Comparison of ENCODE assay signal across 20 cellular contexts in the genomic region with DNA sequence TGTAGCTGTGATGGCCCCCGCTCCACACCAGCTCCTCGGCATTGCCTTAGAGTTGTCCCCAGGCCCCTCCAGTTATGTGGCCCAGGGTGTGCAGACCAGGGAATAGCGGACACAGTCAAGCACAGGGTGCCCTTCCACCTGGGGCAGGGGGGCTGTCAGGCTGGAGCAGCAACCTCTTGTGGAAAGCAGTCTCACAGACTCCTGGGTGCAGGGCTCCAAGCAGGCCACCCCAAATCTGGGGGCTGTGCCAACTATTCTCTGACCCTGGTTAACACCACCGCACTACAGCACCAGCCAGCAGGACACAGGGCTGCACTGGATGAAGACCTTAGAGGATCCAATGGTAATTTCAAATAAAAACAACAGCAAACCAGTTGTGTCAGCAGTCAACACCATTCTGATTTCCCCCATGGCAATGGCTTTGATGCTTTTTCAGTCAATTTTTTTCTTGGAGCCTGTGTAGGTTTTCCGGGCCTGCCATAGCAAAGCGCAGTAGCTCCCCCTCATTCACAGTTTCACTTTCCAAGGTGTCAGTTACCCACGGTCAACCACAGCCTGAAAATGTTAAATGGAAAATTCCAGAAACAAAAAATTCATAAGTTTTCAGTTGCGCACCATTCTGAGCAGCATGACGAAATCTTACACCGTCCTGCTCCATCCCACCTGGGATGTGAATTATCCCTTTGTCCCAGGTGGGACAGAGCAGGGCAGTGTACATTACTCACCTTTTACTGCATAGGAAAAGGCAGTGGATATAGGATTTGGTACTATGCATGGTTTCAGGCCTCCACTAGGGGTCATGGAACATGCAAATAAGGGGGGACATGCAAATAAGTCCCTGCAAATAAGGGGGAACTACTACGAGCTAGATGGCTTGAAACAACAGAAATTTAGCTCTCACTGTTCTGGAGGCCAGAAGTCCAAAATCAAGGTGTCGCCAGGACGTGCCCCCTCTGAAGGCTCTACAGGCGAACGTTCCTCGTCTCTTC. TPM values are rescaled to one million over a fixed set of nuclear protein-coding genes. Genes with fewer than 3 reads are reported as not detected.
A peak's percentile ranks its signal among the peaks of the same experiment; 100 is the strongest.
DNase-seq lines count a peak whose midpoint lies in the region; ATAC-seq and TF ChIP-seq lines count a peak whose summit lies in the region.
"Had no signal": no experiment of that assay in that cellular context is flagged by ENCODE, and none has a peak within 500 bp of the region (broad histone marks: within the 10 kb centered on the region; RNA-seq: fewer than 3 reads in every experiment).

No MANE protein-coding gene starts in this region.

- no peaks in the 10 kb centered on the region for H3K9me3 ChIP-seq in DOHH2 (ENCODE audit: control insufficient read depth, insufficient read depth, low read length)
- H3K9me3 ChIP-seq: spleen, thyroid gland had no signal

- H3K36me3 Mint-ChIP-seq in activated CD4-positive, alpha-beta T cell treated with anti-CD3 and anti-CD28 coated beads for 36 hours (ENCODE audit: low read depth) = no peaks in the 10 kb centered on the region
- H3K36me3 Mint-ChIP-seq in activated T-helper 1 cell treated with anti-CD3 and anti-CD28 coated beads, Interleukin-12 subunit alpha, Interleukin-12 subunit beta, Interleukin-2, Interleukin-4 antibody, amounts not matched to agents 30 ng/mL and 10 ng/mL and 1 ng/mL, durations not matched to agents 14 hours and 24 hours and 36 hours (ENCODE audit: low read depth) = no peaks in the 10 kb centered on the region
- no peaks in the 10 kb centered on the region for H3K36me3 Mint-ChIP-seq in memory B cell
- H3K36me3 Mint-ChIP-seq: CD4-positive, CD25-positive, alpha-beta regulatory T cell; T-cell had no signal

- CTCF ChIA-PET in activated CD4-positive, alpha-beta T cell treated with anti-CD3 and anti-CD28 coated beads for 36 hours (lab: Charles Lee) = no interaction called here

- H3K4me3 Mint-ChIP-seq in activated CD4-positive, alpha-beta T cell treated with anti-CD3 and anti-CD28 coated beads for 36 hours = no peak overlapping the region
- no peak overlapping the region for H3K4me3 Mint-ChIP-seq in activated T-helper 1 cell treated with anti-CD3 and anti-CD28 coated beads, Interleukin-12 subunit alpha, Interleukin-12 subunit beta, Interleukin-2, Interleukin-4 antibody, amounts not matched to agents 30 ng/mL and 10 ng/mL and 1 ng/mL, durations not matched to agents 14 hours and 24 hours and 36 hours
- peak overlapping the region; percentile 34 for H3K4me3 Mint-ChIP-seq in memory B cell
- H3K4me3 Mint-ChIP-seq: nephron progenitor cell, T-cell had no signal

- H3K27me3 ChIP-seq in DOHH2 (ENCODE audit: control insufficient read depth, low read length) = no peaks in the 10 kb centered on the region
- H3K27me3 ChIP-seq: spleen, thyroid gland had no signal

- no peaks in the 10 kb centered on the region for H3K9me3 Mint-ChIP-seq in activated CD4-positive, alpha-beta T cell treated with anti-CD3 and anti-CD28 coated beads for 36 hours (ENCODE audit: low read depth)
- H3K9me3 Mint-ChIP-seq in activated T-helper 1 cell treated with anti-CD3 and anti-CD28 coated beads, Interleukin-12 subunit alpha, Interleukin-12 subunit beta, Interleukin-2, Interleukin-4 antibody, amounts not matched to agents 30 ng/mL and 10 ng/mL and 1 ng/mL, durations not matched to agents 14 hours and 24 hours and 36 hours = no peaks in the 10 kb centered on the region
- no peaks in the 10 kb centered on the region for H3K9me3 Mint-ChIP-seq in memory B cell
- H3K9me3 Mint-ChIP-seq: CD4-positive, CD25-positive, alpha-beta regulatory T cell; nephron progenitor cell; T-cell had no signal

- H3K27ac ChIP-seq in DOHH2 (ENCODE audit: low read depth, low read length) = no peak overlapping the region
- H3K27ac ChIP-seq: 22Rv1, spleen, thyroid gland had no signal

- H3K4me2 ChIP-seq in DOHH2 (ENCODE audit: low read length) = peak overlapping the region; percentile 45

- no peaks in the 10 kb centered on the region for H4K20me1 ChIP-seq in DOHH2 (ENCODE audit: control insufficient read depth, insufficient read depth, low read depth, low read length)

- H3K79me2 ChIP-seq in DOHH2 (ENCODE audit: control insufficient read depth, low read length) = no peaks in the 10 kb centered on the region

- no peaks in the 10 kb centered on the region for H3F3A ChIP-seq in DOHH2 (ENCODE audit: control insufficient read depth, insufficient read depth)

- peak overlapping the region; percentile 55 for H3K27ac Mint-ChIP-seq in activated CD4-positive, alpha-beta T cell treated with anti-CD3 and anti-CD28 coated beads for 36 hours
- peak overlapping the region; percentile 73 for H3K27ac Mint-ChIP-seq in activated T-helper 1 cell treated with anti-CD3 and anti-CD28 coated beads, Interleukin-12 subunit alpha, Interleukin-12 subunit beta, Interleukin-2, Interleukin-4 antibody, amounts not matched to agents 30 ng/mL and 10 ng/mL and 1 ng/mL, durations not matched to agents 14 hours and 24 hours and 36 hours
- no peak overlapping the region for H3K27ac Mint-ChIP-seq in memory B cell
- H3K27ac Mint-ChIP-seq: CD4-positive, CD25-positive, alpha-beta regulatory T cell; nephron progenitor cell; T-cell had no signal

- POLR2A ChIA-PET in activated CD4-positive, alpha-beta T cell treated with anti-CD3 and anti-CD28 coated beads for 36 hours (lab: Charles Lee) = no interaction called here

- peaks cover 20% of the 10 kb centered on the region for H3K4me1 Mint-ChIP-seq in activated CD4-positive, alpha-beta T cell treated with anti-CD3 and anti-CD28 coated beads for 36 hours
- H3K4me1 Mint-ChIP-seq in activated T-helper 1 cell treated with anti-CD3 and anti-CD28 coated beads, Interleukin-12 subunit alpha, Interleukin-12 subunit beta, Interleukin-2, Interleukin-4 antibody, amounts not matched to agents 30 ng/mL and 10 ng/mL and 1 ng/mL, durations not matched to agents 14 hours and 24 hours and 36 hours (ENCODE audit: low read depth) = peaks cover 21% of the 10 kb centered on the region
- H3K4me1 Mint-ChIP-seq in memory B cell = peaks cover 26% of the 10 kb centered on the region
- H3K4me1 Mint-ChIP-seq: CD4-positive, CD25-positive, alpha-beta regulatory T cell had no signal

- intact Hi-C loops in activated CD4-positive, alpha-beta T cell treated with anti-CD3 and anti-CD28 coated beads for 36 hours (cut with DNase I, micrococcal nuclease) = no loop called here
- intact Hi-C loops in activated T-helper 1 cell treated with anti-CD3 and anti-CD28 coated beads, Interleukin-12 subunit alpha, Interleukin-12 subunit beta, Interleukin-2, Interleukin-4 antibody, amounts not matched to agents 30 ng/mL and 10 ng/mL and 1 ng/mL, durations not matched to agents 14 hours and 24 hours and 36 hours (cut with micrococcal nuclease) = loop anchor here (1.0 kb wide), 1 partner anchor 11 kb away; no protein-coding TSS in a partner anchor
- intact Hi-C loops in posterior vena cava (cut with DNase I) = no loop called here

- ATAC-seq in activated CD4-positive, alpha-beta T cell treated with anti-CD3 and anti-CD28 coated beads for 36 hours = peak; percentile 71
- no peak for ATAC-seq in memory B cell (ENCODE audit: low read depth)
- ATAC-seq: T-cell had no signal

- H3K4me3 ChIP-seq in DOHH2 (ENCODE audit: low read length) = peak overlapping the region; percentile 13; the same call in 1 of the 2 replicates
- H3K4me3 ChIP-seq: spleen, thyroid gland had no signal

- H3K27me3 Mint-ChIP-seq in activated CD4-positive, alpha-beta T cell treated with anti-CD3 and anti-CD28 coated beads for 36 hours = no peaks in the 10 kb centered on the region
- peaks cover 2% of the 10 kb centered on the region for H3K27me3 Mint-ChIP-seq in activated T-helper 1 cell treated with anti-CD3 and anti-CD28 coated beads, Interleukin-12 subunit alpha, Interleukin-12 subunit beta, Interleukin-2, Interleukin-4 antibody, amounts not matched to agents 30 ng/mL and 10 ng/mL and 1 ng/mL, durations not matched to agents 14 hours and 24 hours and 36 hours (ENCODE audit: insufficient read depth)
- no peaks in the 10 kb centered on the region for H3K27me3 Mint-ChIP-seq in memory B cell

- peak; percentile 37 for TF ChIP-seq CTCF in DOHH2 (IDR thresholded peaks at IDR 0.05; ENCODE audit: low read depth, low read length, poor library complexity, severe bottlenecking)

- no peaks in the 10 kb centered on the region for H3K36me3 ChIP-seq in DOHH2 (ENCODE audit: control insufficient read depth, low read length)
- H3K36me3 ChIP-seq: spleen, thyroid gland had no signal

- no peaks in the 10 kb centered on the region for H3K9me2 ChIP-seq in DOHH2 (replicated peaks; ENCODE audit: control insufficient read depth, low read length)

- peaks cover 40% of the 10 kb centered on the region for H3K4me1 ChIP-seq in DOHH2 (ENCODE audit: control insufficient read depth, low read length)
- H3K4me1 ChIP-seq: thyroid gland had no signal

- DNase-seq in activated CD4-positive, alpha-beta T cell treated with anti-CD3 and anti-CD28 coated beads for 36 hours = no peak
- no peak for DNase-seq in activated CD4-positive, alpha-beta T cell treated with anti-CD3 and anti-CD28 coated beads, Interleukin-2, amount 50 U/mL, for 4 hours
- no peak for DNase-seq in activated T-helper 1 cell treated with anti-CD3 and anti-CD28 coated beads, Interleukin-12 subunit alpha, Interleukin-12 subunit beta, Interleukin-2, Interleukin-4 antibody, amounts not matched to agents 30 ng/mL and 10 ng/mL and 1 ng/mL, durations not matched to agents 14 hours and 24 hours and 36 hours (ENCODE audit: low spot score)
- no peak for DNase-seq in memory B cell (ENCODE audit: low spot score in 2 of 2)
- DNase-seq in posterior vena cava (ENCODE audit: low spot score) = no peak
- no peak for DNase-seq in NCI-H1436 (lab: John Stamatoyannopoulos, UW)
- no peak for DNase-seq in NCI-H345 treated with DMSO at 0.1 percent for 48 hours (lab: John Stamatoyannopoulos, UW; ENCODE audit: unreplicated experiment)
- DNase-seq: CD4-positive, CD25-positive, alpha-beta regulatory T cell; central memory CD4-positive, alpha-beta T cell; DMS53; effector CD4-positive, alpha-beta T cell; kidney; mesendoderm; NCI-H2029; nephron progenitor cell; spleen; T-cell; thyroid gland had no signal

RNA-seq across cellular contexts. Expression of gene C5orf15, which starts 49.0 kb away (rescaled TPM):
- total RNA-seq in activated CD4-positive, alpha-beta T cell treated with anti-CD3 and anti-CD28 coated beads for 36 hours = 10 to 100 TPM; 28.7 to 38.7 TPM
- total RNA-seq in activated T-helper 1 cell treated with anti-CD3 and anti-CD28 coated beads, Interleukin-12 subunit alpha, Interleukin-12 subunit beta, Interleukin-2, Interleukin-4 antibody, amounts not matched to agents 30 ng/mL and 10 ng/mL and 1 ng/mL, durations not matched to agents 14 hours and 24 hours and 36 hours = 50.0 and 50.8 TPM in 2 replicates
- total RNA-seq in posterior vena cava = 10 to 100 TPM; 24.0 to 29.2 TPM
